In the genomic region with DNA sequence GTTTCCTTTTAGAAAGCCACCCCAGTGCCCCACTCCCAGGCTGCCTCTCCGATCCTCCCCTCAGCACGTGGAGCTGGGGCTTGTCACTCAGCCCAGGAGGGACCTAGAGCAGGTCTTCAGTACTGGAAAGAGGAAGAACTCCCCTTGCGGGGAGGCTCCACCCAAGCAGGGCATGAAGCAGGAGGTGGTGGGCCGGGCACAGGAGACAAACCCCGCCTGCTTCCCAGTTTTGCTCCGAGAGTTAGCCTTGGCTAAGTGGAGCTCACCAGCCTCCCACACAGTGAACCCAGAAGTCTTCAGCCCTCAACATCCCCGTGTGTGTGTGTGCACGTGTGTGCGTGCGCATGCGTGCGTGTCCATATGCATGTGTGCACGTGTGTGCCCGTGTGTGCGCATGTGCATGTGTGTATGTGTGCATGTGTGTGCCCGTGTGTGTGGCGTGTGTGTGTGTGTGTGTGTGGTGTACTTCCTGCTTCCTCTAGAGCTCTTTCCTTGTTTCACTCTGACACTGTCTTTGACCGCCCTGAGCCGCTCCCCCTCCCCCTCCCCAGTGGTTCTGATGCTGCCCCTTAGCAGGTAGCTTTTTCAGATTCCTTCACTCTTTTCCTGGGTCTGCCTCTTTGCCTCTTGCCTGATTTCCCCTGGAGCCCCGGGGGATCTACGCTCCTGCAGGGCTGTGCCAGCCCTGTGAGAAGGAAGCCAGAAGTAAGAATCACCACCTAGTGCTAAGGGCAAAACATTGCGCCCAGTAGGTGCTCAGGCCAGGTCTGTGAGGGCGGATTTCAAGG, we compare ENCODE assay signal across 14 cellular contexts.
DNase-seq lines count a peak whose midpoint lies in the region; ATAC-seq and TF ChIP-seq lines count a peak whose summit lies in the region.
"Had no signal": no experiment of that assay in that cellular context is flagged by ENCODE, and none has a peak within 500 bp of the region (broad histone marks: within the 10 kb centered on the region; RNA-seq: fewer than 3 reads in every experiment).

No MANE protein-coding gene starts in this region.

- POLR2A ChIA-PET in PC-3 (lab: Charles Lee; ENCODE audit: unreplicated experiment): no interaction called here
- POLR2A ChIA-PET in naive thymus-derived CD8-positive, alpha-beta T cell (lab: Charles Lee): no interaction called here

- H3K9me2 ChIP-seq in PC-3 (replicated peaks; ENCODE audit: low read length): no peaks in the 10 kb centered on the region

- H3K4me2 ChIP-seq in H9 (ENCODE audit: insufficient read depth, insufficient read length, low read length) (no peak overlapping the region), PC-3 (ENCODE audit: low read length) (no peak overlapping the region), trophoblast cell (ENCODE audit: low read length) (no peak overlapping the region)

- peak overlapping the region in 2 of 3 experiments; percentile 70 to 73; a peak in 4 of 7 replicates for H3K27ac Mint-ChIP-seq in H9
- peak overlapping the region in 1 of 10 donors; percentile 22 for H3K27ac Mint-ChIP-seq in naive thymus-derived CD8-positive, alpha-beta T cell
- H3K27ac Mint-ChIP-seq: activated B cell treated with CpG ODN at 0.5 μM for 24 hours; HFFc6; stimulated activated effector memory CD8-positive, alpha-beta T cell treated with anti-CD3 and anti-CD28 coated beads, Interleukin-12 subunit alpha, Interleukin-12 subunit beta, amount 100 ng/mL, for 72 hours had no signal

- H3K27ac ChIP-seq in H9 (ENCODE audit: insufficient read length, low read depth, low read length): no peak overlapping the region
- no peak overlapping the region for H3K27ac ChIP-seq in PC-3 (ENCODE audit: low read length)
- H3K27ac ChIP-seq in heart right ventricle: no peak overlapping the region
- H3K27ac ChIP-seq in trophoblast cell (ENCODE audit: low read depth, low read length): peak overlapping the region; percentile 18

- H3K14ac ChIP-seq in H9 (ENCODE audit: insufficient read depth, low read length): no peak overlapping the region
- H3K14ac ChIP-seq in trophoblast cell (ENCODE audit: low read length): peak overlapping the region; percentile 29

- H3K18ac ChIP-seq in H9 (ENCODE audit: insufficient read length, low read depth, low read length) (peak overlapping the region; percentile 41), trophoblast cell (ENCODE audit: low read length) (peak overlapping the region; percentile 28)

- H3K56ac ChIP-seq in H9 (ENCODE audit: insufficient read length, low read depth, low read length): no peak overlapping the region

- H3K9me3 ChIP-seq in H9 (ENCODE audit: control insufficient read depth, low read depth, low read length) (no peaks in the 10 kb centered on the region), PC-3 (ENCODE audit: low read length) (no peaks in the 10 kb centered on the region), heart right ventricle (no peaks in the 10 kb centered on the region), trophoblast cell (ENCODE audit: insufficient read depth, low read depth, low read length) (peaks cover 7% of the 10 kb centered on the region)

- DNase-seq in H9 (peak; percentile 60), PC-3 (no peak), heart right ventricle (peak in 1 of 2 donors; percentile 33), trophoblast cell (no peak), LoVo (ENCODE audit: low spot score) (no peak), NCI-H524 (lab: John Stamatoyannopoulos, UW) (no peak)
- no peak for DNase-seq in naive thymus-derived CD8-positive, alpha-beta T cell
- DNase-seq: activated B cell treated with CpG ODN at 0.5 μM for 24 hours; effector CD4-positive, alpha-beta T cell; HFFc6; OCI-M1 had no signal

- H3K4ac ChIP-seq in H9 (ENCODE audit: low read depth, low read length) (no peak overlapping the region), trophoblast cell (ENCODE audit: low read depth, low read length) (peak overlapping the region; percentile 41)

- H3K23me2 ChIP-seq in H9 (ENCODE audit: insufficient read length, low read depth, low read length, poor library complexity, severe bottlenecking): no peaks in the 10 kb centered on the region

- H4K5ac ChIP-seq in H9 (ENCODE audit: insufficient read length, low read depth, low read length): no peak overlapping the region

- intact Hi-C loops in PC-3 (cut with micrococcal nuclease) (no loop called here), heart right ventricle (cut with DNase I) (no loop called here)

- H3K23ac ChIP-seq in H9 (ENCODE audit: insufficient read length, low read depth, low read length) (no peak overlapping the region), trophoblast cell (ENCODE audit: low read length) (no peak overlapping the region)

- H3K27me3 Mint-ChIP-seq in H9 (ENCODE audit: low read depth): peaks cover 9% of the 10 kb centered on the region
- H3K27me3 Mint-ChIP-seq in naive thymus-derived CD8-positive, alpha-beta T cell: peaks cover 0 to 5% (median 3%) of the 10 kb centered on the region in 5 donors

- H3K27me3 ChIP-seq in H9 (ENCODE audit: insufficient read depth, low read length) (no peaks in the 10 kb centered on the region; the same call in 1 of the 2 replicates), PC-3 (ENCODE audit: low read length) (no peaks in the 10 kb centered on the region), heart right ventricle (peaks cover 0 to 16% (median 7%) of the 10 kb centered on the region in 7 donors), trophoblast cell (ENCODE audit: insufficient read depth, low read length) (no peaks in the 10 kb centered on the region)

- no peak overlapping the region for H2BK120ac ChIP-seq in H9 (ENCODE audit: low read depth, low read length, poor library complexity, severe bottlenecking)
- peak overlapping the region; percentile 69 for H2BK120ac ChIP-seq in trophoblast cell (ENCODE audit: insufficient read depth, low read length, poor library complexity)

- no CpG with 5 or more reads among the region's 23 CpGs for WGBS in H9 (ENCODE audit: extremely low coverage, insufficient read length, low lambda C conversion rate)
- WGBS in heart right ventricle, 2 donors: 62 to 67% methylated on average over 23 of the region's 23 CpGs
- no CpG with 5 or more reads among the region's 23 CpGs for WGBS in trophoblast cell (ENCODE audit: extremely low coverage, insufficient coverage, insufficient read length)

- H4K91ac ChIP-seq in H9 (ENCODE audit: insufficient read length, low read depth, low read length) (no peak overlapping the region), trophoblast cell (ENCODE audit: low read depth, low read length) (peak overlapping the region; percentile 55)

- no peak overlapping the region for H2BK15ac ChIP-seq in H9 (ENCODE audit: low read depth, low read length)

- H3K9ac ChIP-seq in H9 (ENCODE audit: extremely low read depth, insufficient read length, low read length) (no peak overlapping the region), PC-3 (ENCODE audit: low read length) (no peak overlapping the region), trophoblast cell (ENCODE audit: low read length) (no peak overlapping the region)

- no peak overlapping the region for H4K12ac ChIP-seq in trophoblast cell (ENCODE audit: low read depth, low read length)

- H4K8ac ChIP-seq in H9 (replicated peaks; ENCODE audit: insufficient read length, low read depth, low read length): no peak overlapping the region
- peak overlapping the region; percentile 73 for H4K8ac ChIP-seq in trophoblast cell (ENCODE audit: low read depth, low read length)

- H3K4me1 Mint-ChIP-seq in H9: peaks cover 63% of the 10 kb centered on the region in 2 experiments
- H3K4me1 Mint-ChIP-seq in naive thymus-derived CD8-positive, alpha-beta T cell: peaks cover 12 to 26% (median 22%) of the 10 kb centered on the region in 4 donors

- BruUV-seq in PC-3 (replicated peaks; lab: Mats Ljungman, UMichigan): no TSS peak

- H2BK5ac ChIP-seq in H9 (ENCODE audit: insufficient read length, low read length) (no peak overlapping the region), trophoblast cell (ENCODE audit: low read depth, low read length, poor library complexity) (peak overlapping the region; percentile 36)

- H2AK5ac ChIP-seq in H9 (ENCODE audit: insufficient read length, low read length) (no peak overlapping the region), trophoblast cell (ENCODE audit: low read length) (peak overlapping the region; percentile 81)

- CTCF ChIA-PET in PC-3 (lab: Charles Lee): interaction anchor here (2.1 kb wide), 1 partner anchor 152 kb away, joined by 4 read pairs; no protein-coding TSS in a partner anchor

- H3K9me3 Mint-ChIP-seq in H9: peaks cover 0 to 3% of the 10 kb centered on the region in 2 experiments; a peak in 1 of 5 replicates
- H3K9me3 Mint-ChIP-seq in naive thymus-derived CD8-positive, alpha-beta T cell: no peaks in the 10 kb centered on the region
- H3K9me3 Mint-ChIP-seq: activated B cell treated with CpG ODN at 0.5 μM for 24 hours; activated naive CD4-positive, alpha-beta T cell treated with anti-CD3 and anti-CD28 coated beads, Interleukin-2, amount 50 U/mL, for 72 hours; HFFc6; stimulated activated effector memory CD8-positive, alpha-beta T cell treated with anti-CD3 and anti-CD28 coated beads, Interleukin-12 subunit alpha, Interleukin-12 subunit beta, amount 100 ng/mL, for 72 hours had no signal

- no peak overlapping the region for H2BK20ac ChIP-seq in H9 (ENCODE audit: low read depth, low read length, poor library complexity, severe bottlenecking)

- H3F3A ChIP-seq in PC-3 (ENCODE audit: low read length, unreplicated experiment): no peaks in the 10 kb centered on the region

- no peaks in the 10 kb centered on the region for H3K36me3 ChIP-seq in PC-3 (ENCODE audit: low read depth, low read length)
- H3K36me3 ChIP-seq in heart right ventricle: no peaks in the 10 kb centered on the region
- H3K36me3 ChIP-seq in trophoblast cell (ENCODE audit: control insufficient read depth in 1 of 2, insufficient read depth in 2 of 2, low read length in 2 of 2): no peaks in the 10 kb centered on the region

- H3K36me3 Mint-ChIP-seq in H9 (ENCODE audit: insufficient read depth in 1 of 3, low read depth in 3 of 3): no peaks in the 10 kb centered on the region
- H3K36me3 Mint-ChIP-seq in naive thymus-derived CD8-positive, alpha-beta T cell: no peaks in the 10 kb centered on the region
- H3K36me3 Mint-ChIP-seq: activated naive CD4-positive, alpha-beta T cell treated with anti-CD3 and anti-CD28 coated beads, Interleukin-2, amount 50 U/mL, for 72 hours; stimulated activated effector memory CD8-positive, alpha-beta T cell treated with anti-CD3 and anti-CD28 coated beads, Interleukin-12 subunit alpha, Interleukin-12 subunit beta, amount 100 ng/mL, for 72 hours had no signal

- H2AFZ ChIP-seq in H9 (ENCODE audit: low read length) (no peak overlapping the region), PC-3 (ENCODE audit: low read length) (no peak overlapping the region), trophoblast cell (ENCODE audit: insufficient read depth, low read length, poor library complexity) (no peak overlapping the region)

- H2BK12ac ChIP-seq in H9 (ENCODE audit: insufficient read length, low read depth, low read length): no peak overlapping the region
- H2BK12ac ChIP-seq in trophoblast cell (ENCODE audit: low read length): peak overlapping the region; percentile 58

- H3K79me1 ChIP-seq in H9 (ENCODE audit: insufficient read depth, low read depth, low read length, poor library complexity, severe bottlenecking) (no peaks in the 10 kb centered on the region), trophoblast cell (ENCODE audit: low read length) (peaks cover 20% of the 10 kb centered on the region)

- H3K4me1 ChIP-seq in H9 (ENCODE audit: insufficient read depth, low read length) (peaks cover 24% of the 10 kb centered on the region; the same call in 1 of the 2 replicates), PC-3 (ENCODE audit: insufficient read depth, low read length) (no peaks in the 10 kb centered on the region), heart right ventricle (peaks cover 0 to 12% (median 0%) of the 10 kb centered on the region in 9 donors), trophoblast cell (ENCODE audit: control insufficient read depth in 1 of 2, insufficient read depth in 2 of 2, low read length in 2 of 2) (peaks cover 33 to 39% of the 10 kb centered on the region in 2 experiments)

- no peak overlapping the region for H3K4me3 Mint-ChIP-seq in H9
- peak overlapping the region in 1 of 10 donors; percentile 18 for H3K4me3 Mint-ChIP-seq in naive thymus-derived CD8-positive, alpha-beta T cell
- H3K4me3 Mint-ChIP-seq: activated B cell treated with CpG ODN at 0.5 μM for 24 hours; HFFc6; stimulated activated effector memory CD8-positive, alpha-beta T cell treated with anti-CD3 and anti-CD28 coated beads, Interleukin-12 subunit alpha, Interleukin-12 subunit beta, amount 100 ng/mL, for 72 hours had no signal

- H4K20me1 ChIP-seq in H9 (ENCODE audit: control insufficient read depth, insufficient read depth, insufficient read length): no peaks in the 10 kb centered on the region
- H4K20me1 ChIP-seq in PC-3 (ENCODE audit: low read length): no peaks in the 10 kb centered on the region

- H3K4me3 ChIP-seq in PC-3 (ENCODE audit: low read length): no peak overlapping the region
- H3K4me3 ChIP-seq in heart right ventricle: no peak overlapping the region
- peak overlapping the region; percentile 46 for H3K4me3 ChIP-seq in trophoblast cell (ENCODE audit: low read depth, low read length)

- TF ChIP-seq CTCF in H9 (conservative IDR thresholded peaks at IDR 0.05): peak; percentile 53; the same call in 2 of the 3 replicates
- TF ChIP-seq CTCF in PC-3 (conservative IDR thresholded peaks at IDR 0.05; ENCODE audit: low read depth, low read length): 0 out of 2 replicates have a peak, but pooled peaks have one; percentile 17
- no peak for TF ChIP-seq CTCF in heart right ventricle (IDR thresholded peaks at IDR 0.05)

- H3K79me2 ChIP-seq in H9 (ENCODE audit: insufficient read depth, low read length) (no peaks in the 10 kb centered on the region; the same call in 1 of the 2 replicates), PC-3 (ENCODE audit: low read length) (no peaks in the 10 kb centered on the region), trophoblast cell (ENCODE audit: control insufficient read depth, insufficient read depth, low read length, poor library complexity) (no peaks in the 10 kb centered on the region)

- ATAC-seq in PC-3 (no peak), heart right ventricle (peak; percentile 30 to 64 (median 50)), HG02884 (IDR thresholded peaks at IDR 0.05; ENCODE audit: unreplicated experiment) (no peak)
- no peak for ATAC-seq in naive thymus-derived CD8-positive, alpha-beta T cell
- ATAC-seq: activated naive CD4-positive, alpha-beta T cell treated with anti-CD3 and anti-CD28 coated beads, Interleukin-2, amount 50 U/mL, for 72 hours; stimulated activated effector memory CD8-positive, alpha-beta T cell treated with anti-CD3 and anti-CD28 coated beads, Interleukin-12 subunit alpha, Interleukin-12 subunit beta, amount 100 ng/mL, for 72 hours had no signal

- no peak overlapping the region for H3T11ph ChIP-seq in H9 (ENCODE audit: low read length)

Comparison
In these comparisons a context has a peak if more than half of its experiments do, and no peak if none do; other contexts are left out.
1. CTCF ChIP-seq: peak in H9 (single experiment) and PC-3 (single experiment); none in heart right ventricle (0 of 9).
2. ATAC-seq: peak in heart right ventricle (8 of 8); none in PC-3 (single experiment), HG02884 (single experiment) and naive thymus-derived CD8-positive, alpha-beta T cell (0 of 2).